8 cellular contexts compared by ENCODE assay signal in genomic region chr1:15409400-15410222, GRCh38. TPM values are rescaled to one million over a fixed set of nuclear protein-coding genes. Genes with fewer than 3 reads are reported as not detected.
DNase-seq lines count a peak whose midpoint lies in the region; ATAC-seq and TF ChIP-seq lines count a peak whose summit lies in the region.

A gene with protein sequence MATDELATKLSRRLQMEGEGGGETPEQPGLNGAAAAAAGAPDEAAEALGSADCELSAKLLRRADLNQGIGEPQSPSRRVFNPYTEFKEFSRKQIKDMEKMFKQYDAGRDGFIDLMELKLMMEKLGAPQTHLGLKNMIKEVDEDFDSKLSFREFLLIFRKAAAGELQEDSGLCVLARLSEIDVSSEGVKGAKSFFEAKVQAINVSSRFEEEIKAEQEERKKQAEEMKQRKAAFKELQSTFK (plus strand): TSS chr1:15409888. CDS start chr1:15409972, 84 bp downstream.

- CTCF ChIA-PET in CD8-positive, alpha-beta memory T cell (lab: Charles Lee): interaction anchor here (1.6 to 4.0 kb wide), 2 partner anchors 22 to 86 kb away, joined by 4 to 18 read pairs; no protein-coding TSS in a partner anchor

- H3K27me3 ChIP-seq in CD8-positive, alpha-beta memory T cell (ENCODE audit: insufficient read depth, low read length, poor library complexity, severe bottlenecking): no peaks in the 10 kb centered on the region
- H3K27me3 ChIP-seq in muscle layer of colon (ENCODE audit: control insufficient read depth in 1 of 2, insufficient read depth in 2 of 2, low read length in 2 of 2): no peaks in the 10 kb centered on the region

- POLR2A ChIA-PET in CD8-positive, alpha-beta memory T cell (lab: Charles Lee): no interaction called here

- H3K27ac Mint-ChIP-seq in CD8-positive, alpha-beta memory T cell: peak within 1 kb of the TSS; percentile 97 to 99 (median 99)

- H3K4me3 ChIP-seq in CD8-positive, alpha-beta memory T cell (ENCODE audit: low read length): peak within 1 kb of the TSS; percentile 80
- H3K4me3 ChIP-seq in muscle layer of colon (ENCODE audit: low read depth in 1 of 2, low read length in 2 of 2): peak within 1 kb of the TSS; percentile 75 to 92

- no peaks in the 10 kb centered on the region for H3K36me3 ChIP-seq in CD8-positive, alpha-beta memory T cell (ENCODE audit: insufficient read depth, low read length)
- H3K36me3 ChIP-seq in muscle layer of colon (ENCODE audit: insufficient read depth, low read length): no peaks in the 10 kb centered on the region

- H3K9ac ChIP-seq in muscle layer of colon (ENCODE audit: low read length): peak within 1 kb of the TSS; percentile 89

- H3K9me3 Mint-ChIP-seq in CD8-positive, alpha-beta memory T cell: no peaks in the 10 kb centered on the region

- peaks cover 69 to 71% (median 71%) of the 10 kb centered on the region in 3 donors for H3K4me1 Mint-ChIP-seq in CD8-positive, alpha-beta memory T cell

- no peaks in the 10 kb centered on the region for H3K27me3 Mint-ChIP-seq in CD8-positive, alpha-beta memory T cell

- peak; percentile 83 to 95 (median 87) for DNase-seq in CD8-positive, alpha-beta memory T cell
- DNase-seq in HUDEP-2 (lab: John Stamatoyannopoulos, UW; ENCODE audit: unreplicated experiment in 76 of 76) (peak in 61 of 76 experiments; percentile 5 to 81 (median 55)), OCI-M1 (lab: John Stamatoyannopoulos, UW) (peak; percentile 80), activated T-cell treated with anti-CD3 and anti-CD28 coated beads for 48 hours (ENCODE audit: low read depth) (peak; percentile 86), erythroblast (lab: John Stamatoyannopoulos, UW) (peak; percentile 75 to 77)
- DNase-seq in stimulated activated CD8-positive, alpha-beta memory T cell treated with anti-CD3 and anti-CD28 coated beads, Interleukin-7, amount 100 ng/mL, for 1 hour (ENCODE audit: low read depth in 2 of 2): peak; percentile 64 to 67

- H3K4me3 Mint-ChIP-seq in CD8-positive, alpha-beta memory T cell: peak within 1 kb of the TSS; percentile 91 to 99 (median 94)

- TF ChIP-seq POLR2A in erythroblast (IDR thresholded peaks at IDR 0.05; ENCODE audit: low read length): peak; percentile 72

- peaks cover 50% of the 10 kb centered on the region for H3K4me1 ChIP-seq in CD8-positive, alpha-beta memory T cell (ENCODE audit: insufficient read depth, low read length)
- peaks cover 48% of the 10 kb centered on the region for H3K4me1 ChIP-seq in muscle layer of colon (ENCODE audit: insufficient read depth, low read length)

- peak; percentile 43 for ATAC-seq in GM19468 (IDR thresholded peaks at IDR 0.05; ENCODE audit: extremely low read depth, unreplicated experiment)

- peaks cover 0 to 32% (median 5%) of the 10 kb centered on the region in 3 donors for H3K36me3 Mint-ChIP-seq in CD8-positive, alpha-beta memory T cell

- H3K27ac ChIP-seq in CD8-positive, alpha-beta memory T cell (ENCODE audit: low read depth, low read length): peak within 1 kb of the TSS; percentile 90
- peak within 1 kb of the TSS; percentile 81 for H3K27ac ChIP-seq in muscle layer of colon (ENCODE audit: low read depth, low read length)

- H3K9me3 ChIP-seq in CD8-positive, alpha-beta memory T cell (ENCODE audit: low read length): no peaks in the 10 kb centered on the region
- no peaks in the 10 kb centered on the region for H3K9me3 ChIP-seq in muscle layer of colon (ENCODE audit: low read length)

RNA-seq across cellular contexts. Expression of the gene that starts here (rescaled TPM):
- total RNA-seq in CD8-positive, alpha-beta memory T cell: 10 to 100 TPM; 64.7 to 67.9 TPM
- 154 TPM for polyA plus RNA-seq in CD8-positive, alpha-beta memory T cell

Comparison
In these comparisons a context has a peak if more than half of its experiments do, and no peak if none do; other contexts are left out.
1. Peak in every context shown above with its lines: DNase-seq, ATAC-seq, H3K4me3 ChIP-seq and H3K27ac ChIP-seq.